15 cellular contexts compared by ENCODE assay signal in genomic region chr11:47288066-47288465, GRCh38. TPM values are rescaled to one million over a fixed set of nuclear protein-coding genes. Genes with fewer than 3 reads are reported as not detected.
DNase-seq lines count a peak whose midpoint lies in the region; ATAC-seq and TF ChIP-seq lines count a peak whose summit lies in the region.
"Had no signal": no experiment of that assay in that cellular context is flagged by ENCODE, and none has a peak within 500 bp of the region (broad histone marks: within the 10 kb centered on the region; RNA-seq: fewer than 3 reads in every experiment).

No MANE protein-coding gene starts in this region.

- no peaks in the 10 kb centered on the region for H3K23me2 ChIP-seq in H9 (ENCODE audit: insufficient read length, low read depth, low read length, poor library complexity, severe bottlenecking)

- H3K79me1 ChIP-seq in H9 (ENCODE audit: insufficient read depth, low read depth, low read length, poor library complexity, severe bottlenecking) = no peaks in the 10 kb centered on the region

- no CpG with 5 or more reads among the region's 5 CpGs for WGBS in H9 (ENCODE audit: extremely low coverage, insufficient read length, low lambda C conversion rate)

- no peak overlapping the region for H2BK5ac ChIP-seq in H9 (ENCODE audit: insufficient read length, low read length)

- no peak overlapping the region for H2BK20ac ChIP-seq in H9 (ENCODE audit: low read depth, low read length, poor library complexity, severe bottlenecking)

- no peak overlapping the region for H3K4me3 Mint-ChIP-seq in H9
- H3K4me3 Mint-ChIP-seq: CD4-positive, alpha-beta memory T cell; HFFc6 had no signal

- ATAC-seq in left ventricle myocardium superior (peak; percentile 88), gastrocnemius medialis (peak; percentile 89 to 95), GM21825 (IDR thresholded peaks at IDR 0.05; ENCODE audit: unreplicated experiment) (no peak)

- H2AK5ac ChIP-seq in H9 (ENCODE audit: insufficient read length, low read length) = no peak overlapping the region

- H3K4me1 ChIP-seq in H9 (ENCODE audit: insufficient read depth, low read length) (no peaks in the 10 kb centered on the region), cardiac muscle cell (ENCODE audit: low read depth) (no peaks in the 10 kb centered on the region), gastrocnemius medialis (peaks cover 14 to 15% of the 10 kb centered on the region in 2 donors)
- H3K4me1 ChIP-seq: BE2C had no signal

- H3K9ac ChIP-seq in H9 (ENCODE audit: extremely low read depth, insufficient read length, low read length) = no peak overlapping the region

- no peak overlapping the region for H2BK120ac ChIP-seq in H9 (ENCODE audit: low read depth, low read length, poor library complexity, severe bottlenecking)

- peaks cover 41 to 91% (median 78%) of the 10 kb centered on the region in 3 experiments; a peak in 6 of 7 replicates for H3K36me3 Mint-ChIP-seq in H9 (ENCODE audit: insufficient read depth in 1 of 3, low read depth in 3 of 3)

- H4K8ac ChIP-seq in H9 (replicated peaks; ENCODE audit: insufficient read length, low read depth, low read length) = no peak overlapping the region

- H3K4me2 ChIP-seq in H9 (ENCODE audit: insufficient read depth, insufficient read length, low read length) = no peak overlapping the region

- H3K79me2 ChIP-seq in H9 (ENCODE audit: insufficient read depth, low read length) = no peaks in the 10 kb centered on the region

- no peaks in the 10 kb centered on the region for H3K9me3 Mint-ChIP-seq in H9
- H3K9me3 Mint-ChIP-seq: CD4-positive, alpha-beta memory T cell; HFFc6 had no signal

- H3K56ac ChIP-seq in H9 (ENCODE audit: insufficient read length, low read depth, low read length) = no peak overlapping the region

- no peaks in the 10 kb centered on the region for H3K27me3 Mint-ChIP-seq in H9 (ENCODE audit: low read depth)
- H3K27me3 Mint-ChIP-seq: CD4-positive, alpha-beta memory T cell had no signal

- H3K27ac ChIP-seq in H9 (ENCODE audit: insufficient read length, low read depth, low read length) = no peak overlapping the region
- H3K27ac ChIP-seq in cardiac muscle cell = peak overlapping the region; percentile 30
- H3K27ac ChIP-seq in gastrocnemius medialis = peak overlapping the region; percentile 63 to 84 (median 75)
- H3K27ac ChIP-seq: C4-2B had no signal

- no peak for TF ChIP-seq POLR2A in gastrocnemius medialis (IDR thresholded peaks at IDR 0.05)

- H3K18ac ChIP-seq in H9 (ENCODE audit: insufficient read length, low read depth, low read length) = no peak overlapping the region

- H3K27ac Mint-ChIP-seq in H9 = peak overlapping the region in 2 of 3 experiments; percentile 29 to 58; a peak in 2 of 7 replicates
- H3K27ac Mint-ChIP-seq: HFFc6 had no signal

- H2BK12ac ChIP-seq in H9 (ENCODE audit: insufficient read length, low read depth, low read length) = no peak overlapping the region

- H3T11ph ChIP-seq in H9 (ENCODE audit: low read length) = no peak overlapping the region

- H2AFZ ChIP-seq in H9 (ENCODE audit: low read length) = no peak overlapping the region

- intact Hi-C loops in left ventricle myocardium superior (cut with micrococcal nuclease) (no loop called here), gastrocnemius medialis (cut with DNase I; ENCODE audit: low total_unique reads) (no loop called here)

- H3K4me3 ChIP-seq in cardiac muscle cell (no peak overlapping the region), gastrocnemius medialis (no peak overlapping the region)

- no peak overlapping the region for H2BK15ac ChIP-seq in H9 (ENCODE audit: low read depth, low read length)

- H3K4me1 Mint-ChIP-seq in H9 = no peaks in the 10 kb centered on the region
- H3K4me1 Mint-ChIP-seq: CD4-positive, alpha-beta memory T cell had no signal

- H3K4ac ChIP-seq in H9 (ENCODE audit: low read depth, low read length) = no peak overlapping the region

- H3K27me3 ChIP-seq in H9 (ENCODE audit: insufficient read depth, low read length) = no peaks in the 10 kb centered on the region
- H3K27me3 ChIP-seq in cardiac muscle cell = no peaks in the 10 kb centered on the region
- H3K27me3 ChIP-seq in gastrocnemius medialis = no peaks in the 10 kb centered on the region
- H3K27me3 ChIP-seq: BE2C had no signal

- no peaks in the 10 kb centered on the region for H3K9me3 ChIP-seq in H9 (ENCODE audit: control insufficient read depth, low read depth, low read length)
- H3K9me3 ChIP-seq in cardiac muscle cell (ENCODE audit: low read depth) = no peaks in the 10 kb centered on the region
- no peaks in the 10 kb centered on the region for H3K9me3 ChIP-seq in gastrocnemius medialis
- H3K9me3 ChIP-seq: BE2C had no signal

- TF ChIP-seq CTCF in H9 (conservative IDR thresholded peaks at IDR 0.05) (no peak), cardiac muscle cell (IDR thresholded peaks at IDR 0.05; ENCODE audit: low read depth, low read length) (no peak), gastrocnemius medialis (IDR thresholded peaks at IDR 0.05 in 4 of 5, conservative IDR thresholded peaks at IDR 0.05 in 1 of 5) (no peak)

- H4K91ac ChIP-seq in H9 (ENCODE audit: insufficient read length, low read depth, low read length) = no peak overlapping the region

- no peak overlapping the region for H3K23ac ChIP-seq in H9 (ENCODE audit: insufficient read length, low read depth, low read length)

- H4K5ac ChIP-seq in H9 (ENCODE audit: insufficient read length, low read depth, low read length) = no peak overlapping the region

- no peak overlapping the region for H3K14ac ChIP-seq in H9 (ENCODE audit: insufficient read depth, low read length)

- DNase-seq in H9 = no peak
- DNase-seq in cardiac muscle cell (ENCODE audit: low read depth in 1 of 2, low spot score in 1 of 2) = no peak
- no peak for DNase-seq in left ventricle myocardium superior
- peak; percentile 63 to 76 for DNase-seq in gastrocnemius medialis
- DNase-seq in hepatic stellate cell (ENCODE audit: low spot score) = no peak
- no peak for DNase-seq in germinal center (ENCODE audit: low spot score)
- DNase-seq: BE2C; CD4-positive, alpha-beta memory T cell; DMS153; DMS79 treated with DMSO at 0.1 percent for 48 hours; EL; HCEC 1CT; HFFc6 had no signal

- in situ Hi-C loops in gastrocnemius medialis (cut with MboI; ENCODE audit: low sequenced_read_pairs in 4 of 4) = no loop called here

- H3K36me3 ChIP-seq in cardiac muscle cell (peaks cover 90% of the 10 kb centered on the region), gastrocnemius medialis (peaks cover 3 to 88% of the 10 kb centered on the region in 2 donors)

- H4K20me1 ChIP-seq in H9 (ENCODE audit: control insufficient read depth, insufficient read depth, insufficient read length) = no peaks in the 10 kb centered on the region

RNA-seq across cellular contexts. Expression of gene MADD, which starts 18.1 kb away (rescaled TPM):
- total RNA-seq in H9 (2021) = 36.9 and 41.0 TPM in 2 replicates
- 62.5 and 103 TPM in 2 replicates for total RNA-seq in cardiac muscle cell
- 58.8 and 70.2 TPM in 2 replicates for polyA plus RNA-seq in cardiac muscle cell
- 46.4 TPM for total RNA-seq in left ventricle myocardium superior
- total RNA-seq in gastrocnemius medialis = 10 to 100 TPM; 39.4 to 47.9 (median 41.6) TPM

RNA-seq across cellular contexts. Expression of gene NR1H3, which starts 30.3 kb away (rescaled TPM):
- total RNA-seq in H9 (2021) (25.2 and 26.3 TPM in 2 replicates), cardiac muscle cell (21.4 and 31.6 TPM in 2 replicates), left ventricle myocardium superior (15.6 TPM), gastrocnemius medialis (10 to 100 TPM in 3 of 4 donors, 1 to 10 TPM in 1; 7.9 to 16.3 (median 12.1) TPM)
- 16.2 and 30.6 TPM in 2 replicates for polyA plus RNA-seq in cardiac muscle cell

RNA-seq across cellular contexts. Expression of gene ACP2, which starts 39.5 kb away (rescaled TPM):
- total RNA-seq in H9 (2021) = 29.3 and 29.5 TPM in 2 replicates
- total RNA-seq in cardiac muscle cell = 87.7 and 94.0 TPM in 2 replicates
- 67.1 and 67.5 TPM in 2 replicates for polyA plus RNA-seq in cardiac muscle cell
- total RNA-seq in left ventricle myocardium superior = 20.3 TPM
- 10 to 100 TPM; 12.4 to 36.2 (median 27.9) TPM for total RNA-seq in gastrocnemius medialis

Comparison
In these comparisons a context has a peak if more than half of its experiments do, and no peak if none do; other contexts are left out.
1. DNase-seq: peak in gastrocnemius medialis (2 of 2); none in H9 (single experiment), cardiac muscle cell (0 of 2), left ventricle myocardium superior (single experiment), hepatic stellate cell (single experiment) and germinal center (single experiment).